In the genomic region with DNA sequence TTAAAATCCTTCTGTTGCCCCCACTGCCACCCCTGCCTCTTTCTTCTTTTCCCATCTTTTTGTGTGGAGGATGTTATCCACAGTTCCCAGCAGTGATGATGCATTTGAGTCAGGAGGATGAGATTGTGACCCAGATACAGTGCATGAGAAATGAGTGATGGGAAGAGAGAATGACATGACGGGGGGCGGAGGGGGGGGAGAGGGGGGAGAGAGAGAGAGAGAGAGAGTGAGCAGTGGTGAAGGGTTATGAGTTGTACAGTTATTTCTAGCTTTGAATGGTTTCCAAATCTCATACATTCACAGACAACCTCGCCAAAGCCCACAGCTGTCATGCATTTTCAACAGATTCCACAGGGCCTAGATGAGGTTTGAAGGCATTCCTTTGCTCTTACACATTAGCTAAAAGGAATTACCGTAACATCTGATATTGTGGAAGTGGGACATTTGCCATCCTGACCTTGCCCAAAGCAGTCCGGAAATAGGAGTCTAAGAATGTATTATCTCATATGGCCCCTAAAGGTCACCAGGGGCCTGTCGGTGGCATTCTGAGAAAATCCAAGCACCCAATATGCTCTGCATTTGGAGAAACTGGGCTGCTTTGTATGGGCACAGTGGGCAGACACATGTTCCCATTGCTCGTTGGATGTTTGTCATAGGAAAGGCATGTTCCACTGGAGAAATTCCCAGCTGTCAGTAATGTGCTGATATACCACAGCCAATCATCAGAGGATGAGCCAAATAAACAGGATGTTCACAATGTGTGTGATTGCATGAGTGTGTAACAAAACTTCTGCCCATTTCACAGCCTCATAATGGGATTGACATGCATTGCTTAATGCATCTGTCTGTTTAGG, we compare ENCODE assay signal across 8 cellular contexts.
DNase-seq lines count a peak whose midpoint lies in the region; ATAC-seq, FAIRE-seq and TF ChIP-seq lines count a peak whose summit lies in the region.

No MANE protein-coding gene starts in this region.

- H3K4me2 ChIP-seq in astrocyte (ENCODE audit: low read length) = peak overlapping the region; percentile 81

- H3K27ac ChIP-seq in astrocyte (ENCODE audit: low read depth, low read length) (peak overlapping the region; percentile 99), sigmoid colon (peak overlapping the region; percentile 43 to 80 (median 72))

- TF ChIP-seq POLR2A in sigmoid colon (IDR thresholded peaks at IDR 0.05) = no peak

- H2AFZ ChIP-seq in astrocyte (ENCODE audit: low read depth, low read length) = peak overlapping the region; percentile 22

- ATAC-seq in left cardiac atrium (peak; percentile 91 to 95), HG02588 (IDR thresholded peaks at IDR 0.05; ENCODE audit: unreplicated experiment) (no peak)

- intact Hi-C loops in left cardiac atrium (cut with DNase I) = loop anchor here in 1 of 2 donors (5.0 to 10.0 kb wide), 2 partner anchors 112 to 435 kb away; a partner anchor contains a TSS
- intact Hi-C loops in sigmoid colon (cut with DNase I) = no loop called here
- intact Hi-C loops in activated CD4-positive, alpha-beta T cell treated with anti-CD3 and anti-CD28 coated beads, Interleukin-2, amount 10 ng/mL, durations not matched to agents 24 days and 14 days (cut with micrococcal nuclease) = no loop called here

- H3K9me3 Mint-ChIP-seq in astrocyte (ENCODE audit: unreplicated experiment) = peaks cover 6% of the 10 kb centered on the region
- H3K9me3 Mint-ChIP-seq in activated CD4-positive, alpha-beta T cell treated with anti-CD3 and anti-CD28 coated beads, Interleukin-2, amount 10 ng/mL, durations not matched to agents 24 days and 14 days = no peaks in the 10 kb centered on the region
- H3K9me3 Mint-ChIP-seq in activated CD4-positive, alpha-beta T cell treated with anti-CD3 and anti-CD28 coated beads, Interleukin-2, amount 10 ng/mL, durations not matched to agents 7 days and 5 days = no peaks in the 10 kb centered on the region

- H3K4me3 Mint-ChIP-seq in astrocyte (ENCODE audit: unreplicated experiment) = no peak overlapping the region
- H3K4me3 Mint-ChIP-seq in activated CD4-positive, alpha-beta T cell treated with anti-CD3 and anti-CD28 coated beads, Interleukin-2, amount 10 ng/mL, durations not matched to agents 24 days and 14 days = no peak overlapping the region
- no peak overlapping the region for H3K4me3 Mint-ChIP-seq in activated CD4-positive, alpha-beta T cell treated with anti-CD3 and anti-CD28 coated beads, Interleukin-2, amount 10 ng/mL, durations not matched to agents 7 days and 5 days

- H3K36me3 Mint-ChIP-seq in astrocyte (ENCODE audit: low read depth, unreplicated experiment) = no peaks in the 10 kb centered on the region
- H3K36me3 Mint-ChIP-seq in activated CD4-positive, alpha-beta T cell treated with anti-CD3 and anti-CD28 coated beads, Interleukin-2, amount 10 ng/mL, durations not matched to agents 24 days and 14 days (ENCODE audit: low read depth) = no peaks in the 10 kb centered on the region
- H3K36me3 Mint-ChIP-seq in activated CD4-positive, alpha-beta T cell treated with anti-CD3 and anti-CD28 coated beads, Interleukin-2, amount 10 ng/mL, durations not matched to agents 7 days and 5 days (ENCODE audit: low read depth) = no peaks in the 10 kb centered on the region

- POLR2A ChIA-PET in activated CD4-positive, alpha-beta T cell treated with anti-CD3 and anti-CD28 coated beads, Interleukin-2, amount 10 ng/mL, durations not matched to agents 7 days and 5 days (lab: Charles Lee) = no interaction called here

- 73 to 84% methylated on average over 7 of the region's 7 CpGs for WGBS in sigmoid colon, 2 donors

- peak overlapping the region; percentile 79 for H3K9ac ChIP-seq in astrocyte (ENCODE audit: low read length)

- no peaks in the 10 kb centered on the region for H3K27me3 Mint-ChIP-seq in astrocyte (ENCODE audit: low read depth, unreplicated experiment)
- peaks cover 3% of the 10 kb centered on the region for H3K27me3 Mint-ChIP-seq in activated CD4-positive, alpha-beta T cell treated with anti-CD3 and anti-CD28 coated beads, Interleukin-2, amount 10 ng/mL, durations not matched to agents 24 days and 14 days
- H3K27me3 Mint-ChIP-seq in activated CD4-positive, alpha-beta T cell treated with anti-CD3 and anti-CD28 coated beads, Interleukin-2, amount 10 ng/mL, durations not matched to agents 7 days and 5 days = no peaks in the 10 kb centered on the region

- H3K9me3 ChIP-seq in astrocyte (ENCODE audit: insufficient read depth, low read depth, low read length) (no peaks in the 10 kb centered on the region), sigmoid colon (no peaks in the 10 kb centered on the region)

- H3K27ac Mint-ChIP-seq in astrocyte (ENCODE audit: unreplicated experiment) = peak overlapping the region; percentile 96
- H3K27ac Mint-ChIP-seq in activated CD4-positive, alpha-beta T cell treated with anti-CD3 and anti-CD28 coated beads, Interleukin-2, amount 10 ng/mL, durations not matched to agents 24 days and 14 days = no peak overlapping the region
- H3K27ac Mint-ChIP-seq in activated CD4-positive, alpha-beta T cell treated with anti-CD3 and anti-CD28 coated beads, Interleukin-2, amount 10 ng/mL, durations not matched to agents 7 days and 5 days = no peak overlapping the region

- H3K4me1 ChIP-seq in astrocyte (ENCODE audit: insufficient read depth, low read length) = peaks cover 29% of the 10 kb centered on the region
- H3K4me1 ChIP-seq in sigmoid colon = peaks cover 0 to 16% (median 13%) of the 10 kb centered on the region in 4 donors

- peak; percentile 98 for FAIRE-seq in astrocyte (lab: Jason Lieb, UNC)

- CTCF ChIA-PET in activated CD4-positive, alpha-beta T cell treated with anti-CD3 and anti-CD28 coated beads, Interleukin-2, amount 10 ng/mL, durations not matched to agents 7 days and 5 days (lab: Charles Lee) = no interaction called here

- H3K36me3 ChIP-seq in astrocyte (ENCODE audit: insufficient read depth, low read length) (no peaks in the 10 kb centered on the region), sigmoid colon (no peaks in the 10 kb centered on the region)

- TF ChIP-seq CTCF in astrocyte (IDR thresholded peaks at IDR 0.05; ENCODE audit: insufficient read depth, low read depth, low read length) = no peak
- TF ChIP-seq CTCF in sigmoid colon (IDR thresholded peaks at IDR 0.05) = no peak

- H3K27me3 ChIP-seq in astrocyte (ENCODE audit: insufficient read depth, low read length) (no peaks in the 10 kb centered on the region), sigmoid colon (no peaks in the 10 kb centered on the region)

- H3K4me3 ChIP-seq in astrocyte (ENCODE audit: insufficient read depth, low read depth, low read length) (peak overlapping the region; percentile 24), sigmoid colon (no peak overlapping the region)

- H4K20me1 ChIP-seq in astrocyte (ENCODE audit: insufficient read depth, low read length) = no peaks in the 10 kb centered on the region

- TF ChIP-seq EP300 in sigmoid colon (IDR thresholded peaks at IDR 0.05) = peak in 1 of 4 donors; percentile 45

- H3K4me1 Mint-ChIP-seq in astrocyte (ENCODE audit: low read depth, unreplicated experiment) = peaks cover 51% of the 10 kb centered on the region
- no peaks in the 10 kb centered on the region for H3K4me1 Mint-ChIP-seq in activated CD4-positive, alpha-beta T cell treated with anti-CD3 and anti-CD28 coated beads, Interleukin-2, amount 10 ng/mL, durations not matched to agents 24 days and 14 days
- no peaks in the 10 kb centered on the region for H3K4me1 Mint-ChIP-seq in activated CD4-positive, alpha-beta T cell treated with anti-CD3 and anti-CD28 coated beads, Interleukin-2, amount 10 ng/mL, durations not matched to agents 7 days and 5 days

- peak; percentile 3 for DNase-seq in GOT3 (lab: John Stamatoyannopoulos, UW)
- DNase-seq in astrocyte (ENCODE audit: low read depth) = peak; percentile 100
- peak; percentile 70 for DNase-seq in left cardiac atrium
- peak; percentile 81 for DNase-seq in sigmoid colon
- DNase-seq in activated CD4-positive, alpha-beta T cell treated with anti-CD3 and anti-CD28 coated beads, Interleukin-2, amount 10 ng/mL, durations not matched to agents 24 days and 14 days = no peak
- DNase-seq in activated CD4-positive, alpha-beta T cell treated with anti-CD3 and anti-CD28 coated beads, Interleukin-2, amount 10 ng/mL, durations not matched to agents 7 days and 5 days = no peak
- no peak for DNase-seq in NCI-H82 treated with DMSO at 0.1 percent for 48 hours (lab: John Stamatoyannopoulos, UW; ENCODE audit: unreplicated experiment)

- no peaks in the 10 kb centered on the region for H3K79me2 ChIP-seq in astrocyte (ENCODE audit: insufficient read depth, low read length)

Comparison
In these comparisons a context has a peak if more than half of its experiments do, and no peak if none do; other contexts are left out.
1. DNase-seq: peak in GOT3 (single experiment), astrocyte (single experiment), left cardiac atrium (single experiment) and sigmoid colon (single experiment); none in activated CD4-positive, alpha-beta T cell treated with anti-CD3 and anti-CD28 coated beads, Interleukin-2, amount 10 ng/mL, durations not matched to agents 24 days and 14 days (single experiment), activated CD4-positive, alpha-beta T cell treated with anti-CD3 and anti-CD28 coated beads, Interleukin-2, amount 10 ng/mL, durations not matched to agents 7 days and 5 days (single experiment) and NCI-H82 treated with DMSO at 0.1 percent for 48 hours (single experiment).